Comparison of ENCODE assay signal across 1 cellular context in genomic region chr1:85282424-85282823, GRCh38.
TF ChIP-seq lines count a peak whose summit lies in the region.

No MANE protein-coding gene starts in this region.

TF ChIP-seq in HCT116, 20 proteins besides CTCF, POLR2A, EP300 and RAD21 (continued from another document):
- TF ChIP-seq JUND (IDR thresholded peaks at IDR 0.05) (no peak), EZH2 (IDR thresholded peaks at IDR 0.05) (no peak), ATF3 (IDR thresholded peaks at IDR 0.05) (no peak), ZFX (IDR thresholded peaks at IDR 0.05) (no peak), POLR2AphosphoS5 (IDR thresholded peaks at IDR 0.05; ENCODE audit: low read depth, low read length) (no peak), YY1 (IDR thresholded peaks at IDR 0.05; ENCODE audit: extremely low read depth, insufficient replicate concordance, low read depth, low read length) (no peak), SP1 (IDR thresholded peaks at IDR 0.05; ENCODE audit: low read depth) (no peak)
